ENCODE assay signal across 13 cellular contexts in the genomic region with DNA sequence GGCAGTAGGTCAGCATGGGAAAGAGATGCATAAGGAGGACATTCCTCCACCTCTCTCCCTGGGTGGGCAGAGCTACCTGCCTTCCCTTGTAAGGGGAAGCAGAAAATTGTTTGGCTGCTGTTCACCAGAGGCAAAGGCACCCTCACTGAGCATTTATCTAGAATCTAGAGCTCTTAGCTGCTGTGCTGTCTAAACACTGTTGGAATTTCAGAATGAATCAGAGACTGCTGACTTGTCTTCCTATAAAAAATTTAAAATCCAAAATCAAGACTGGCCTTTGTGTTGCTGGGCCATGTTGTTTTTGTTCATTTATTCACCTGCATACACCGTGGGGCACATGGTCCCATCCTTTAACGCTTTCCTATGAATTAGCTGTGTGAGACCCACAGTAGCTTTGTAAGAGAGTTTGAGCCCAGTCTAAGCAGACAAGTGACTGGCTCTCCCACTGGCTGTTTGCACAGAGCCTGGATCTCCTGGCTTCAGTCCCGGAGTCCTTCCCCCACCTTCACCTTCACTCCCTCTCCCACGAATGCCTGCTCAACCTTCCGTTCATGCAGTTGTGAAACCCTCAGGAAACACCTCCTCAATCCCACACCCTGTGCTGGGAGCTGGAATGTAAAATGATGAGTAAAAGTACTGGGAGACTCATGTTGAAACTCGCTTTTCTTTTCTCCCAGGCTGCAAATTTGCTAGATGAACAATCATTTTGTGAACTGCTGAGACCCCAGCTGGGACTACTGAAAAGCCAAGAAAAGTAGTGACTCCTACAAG.
DNase-seq lines count a peak whose midpoint lies in the region; ATAC-seq, FAIRE-seq and TF ChIP-seq lines count a peak whose summit lies in the region.
"Had no signal": no experiment of that assay in that cellular context is flagged by ENCODE, and none has a peak within 500 bp of the region (broad histone marks: within the 10 kb centered on the region; RNA-seq: fewer than 3 reads in every experiment).

No MANE protein-coding gene starts in this region.

- peak overlapping the region; percentile 4 for H3K27ac ChIP-seq in astrocyte (ENCODE audit: low read depth, low read length)
- H3K27ac ChIP-seq: stomach had no signal

- H3K4me2 ChIP-seq in astrocyte (ENCODE audit: low read length): peak overlapping the region; percentile 75

- no peak for FAIRE-seq in astrocyte (lab: Jason Lieb, UNC)

- H3K9me3 Mint-ChIP-seq in astrocyte (ENCODE audit: unreplicated experiment): peaks cover 4% of the 10 kb centered on the region
- H3K9me3 Mint-ChIP-seq: central memory CD8-positive, alpha-beta T cell; T-helper 2 cell treated with Interferon-gamma antibody and Interleukin-4, amounts not matched to agents 5 μg/mL and 100 μg/mL, for 36 hours had no signal

- H3K4me3 ChIP-seq in astrocyte (ENCODE audit: insufficient read depth, low read depth, low read length): no peak overlapping the region
- H3K4me3 ChIP-seq: stomach had no signal

- H3K9me3 ChIP-seq in astrocyte (ENCODE audit: insufficient read depth, low read depth, low read length): no peaks in the 10 kb centered on the region
- H3K9me3 ChIP-seq: stomach had no signal

- H4K20me1 ChIP-seq in astrocyte (ENCODE audit: insufficient read depth, low read length): no peaks in the 10 kb centered on the region

- no peaks in the 10 kb centered on the region for H3K36me3 ChIP-seq in astrocyte (ENCODE audit: insufficient read depth, low read length)
- H3K36me3 ChIP-seq: stomach had no signal

- DNase-seq in HK-2 (ENCODE audit: unreplicated experiment) (peak; percentile 42), astrocyte (ENCODE audit: low read depth) (peak; percentile 81), iris pigment epithelial cell (ENCODE audit: low read depth) (peak; percentile 73), superior temporal gyrus (ENCODE audit: extremely low spot score) (peak; percentile 57), DMS79 (lab: John Stamatoyannopoulos, UW) (no peak), NCI-H2227 (lab: John Stamatoyannopoulos, UW; ENCODE audit: unreplicated experiment) (no peak)
- DNase-seq: activated CD8-positive, alpha-beta memory T cell treated with anti-CD3 and anti-CD28 coated beads, Interleukin-2, amount 50 U/mL, for 48 hours; stomach had no signal

- no peaks in the 10 kb centered on the region for H3K27me3 ChIP-seq in astrocyte (ENCODE audit: insufficient read depth, low read length)

- ATAC-seq in GM21723 (IDR thresholded peaks at IDR 0.05; ENCODE audit: unreplicated experiment) (no peak), HG02852 (IDR thresholded peaks at IDR 0.05; ENCODE audit: unreplicated experiment) (no peak)
- ATAC-seq: HCT116 had no signal

- H2AFZ ChIP-seq in astrocyte (ENCODE audit: low read depth, low read length): peak overlapping the region; percentile 46

- no peaks in the 10 kb centered on the region for H3K79me2 ChIP-seq in astrocyte (ENCODE audit: insufficient read depth, low read length)

- peaks cover 7% of the 10 kb centered on the region for H3K4me1 ChIP-seq in astrocyte (ENCODE audit: insufficient read depth, low read length)
- H3K4me1 ChIP-seq: stomach had no signal

- H3K36me3 Mint-ChIP-seq in astrocyte (ENCODE audit: low read depth, unreplicated experiment): no peaks in the 10 kb centered on the region

- TF ChIP-seq CTCF in astrocyte (IDR thresholded peaks at IDR 0.05; ENCODE audit: insufficient read depth, low read depth, low read length): no peak

- H3K27me3 Mint-ChIP-seq in astrocyte (ENCODE audit: low read depth, unreplicated experiment): peaks cover 14% of the 10 kb centered on the region

- H3K4me3 Mint-ChIP-seq in astrocyte (ENCODE audit: unreplicated experiment): peak overlapping the region; percentile 31
- H3K4me3 Mint-ChIP-seq: central memory CD8-positive, alpha-beta T cell; T-helper 2 cell treated with Interferon-gamma antibody and Interleukin-4, amounts not matched to agents 5 μg/mL and 100 μg/mL, for 36 hours had no signal

- H3K27ac Mint-ChIP-seq in astrocyte (ENCODE audit: unreplicated experiment): peak overlapping the region; percentile 77
- H3K27ac Mint-ChIP-seq: T-helper 2 cell treated with Interferon-gamma antibody and Interleukin-4, amounts not matched to agents 5 μg/mL and 100 μg/mL, for 36 hours had no signal

- H3K9ac ChIP-seq in astrocyte (ENCODE audit: low read length): peak overlapping the region; percentile 25

- H3K4me1 Mint-ChIP-seq in astrocyte (ENCODE audit: low read depth, unreplicated experiment): peaks cover 15% of the 10 kb centered on the region

Comparison
In these comparisons a context has a peak if more than half of its experiments do, and no peak if none do; other contexts are left out.
1. DNase-seq: peak in HK-2 (single experiment), astrocyte (single experiment), iris pigment epithelial cell (single experiment) and superior temporal gyrus (single experiment); none in DMS79 (single experiment) and NCI-H2227 (single experiment).